Comparison of ENCODE assay signal across 1 cellular context in the genomic region with DNA sequence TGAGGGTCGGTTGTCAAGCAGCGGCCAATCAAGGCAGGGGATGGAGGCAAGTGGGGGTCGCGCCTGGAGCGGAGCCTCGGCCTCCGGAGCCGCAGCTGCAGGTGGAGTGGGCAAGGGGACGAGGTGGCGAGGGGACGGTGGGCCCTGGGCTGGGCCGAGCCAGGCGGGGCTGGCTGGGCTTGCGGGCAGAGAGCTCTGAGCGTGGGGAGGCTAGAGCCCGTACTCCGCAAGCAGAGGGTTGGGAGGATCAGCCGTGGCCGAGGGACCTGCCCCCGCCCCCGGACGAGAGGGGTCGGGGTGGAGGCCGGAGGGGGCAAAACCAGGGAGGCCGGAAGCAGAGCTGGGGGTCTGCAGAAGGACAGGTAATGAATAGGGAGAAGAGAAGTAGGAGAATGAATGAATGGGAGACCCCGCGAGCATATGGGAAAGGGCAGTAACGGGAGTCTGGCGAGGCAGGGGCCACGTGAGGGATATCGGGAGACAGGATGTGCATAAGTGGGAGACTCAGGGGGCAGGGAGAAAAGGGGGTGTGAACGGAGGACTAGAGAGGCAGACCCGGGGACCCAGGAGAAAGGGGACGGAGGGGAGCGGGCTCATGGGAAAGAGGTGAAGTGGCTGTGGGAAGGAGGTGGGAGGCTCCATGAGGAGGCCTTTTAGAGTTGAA.
A peak's percentile ranks its signal among the peaks of the same experiment; 100 is the strongest.
TF ChIP-seq lines count a peak whose summit lies in the region.

TSS of gene KATNB1 (plus strand) at position 16 of the 664 bp plus-strand sequence. CDS start 1,474 bp downstream, outside the sequence.

TF ChIP-seq in HepG2, 621 proteins besides CTCF, POLR2A, EP300 and RAD21 (continued from another document and continues in another):
- TF ChIP-seq, protein P1, sequence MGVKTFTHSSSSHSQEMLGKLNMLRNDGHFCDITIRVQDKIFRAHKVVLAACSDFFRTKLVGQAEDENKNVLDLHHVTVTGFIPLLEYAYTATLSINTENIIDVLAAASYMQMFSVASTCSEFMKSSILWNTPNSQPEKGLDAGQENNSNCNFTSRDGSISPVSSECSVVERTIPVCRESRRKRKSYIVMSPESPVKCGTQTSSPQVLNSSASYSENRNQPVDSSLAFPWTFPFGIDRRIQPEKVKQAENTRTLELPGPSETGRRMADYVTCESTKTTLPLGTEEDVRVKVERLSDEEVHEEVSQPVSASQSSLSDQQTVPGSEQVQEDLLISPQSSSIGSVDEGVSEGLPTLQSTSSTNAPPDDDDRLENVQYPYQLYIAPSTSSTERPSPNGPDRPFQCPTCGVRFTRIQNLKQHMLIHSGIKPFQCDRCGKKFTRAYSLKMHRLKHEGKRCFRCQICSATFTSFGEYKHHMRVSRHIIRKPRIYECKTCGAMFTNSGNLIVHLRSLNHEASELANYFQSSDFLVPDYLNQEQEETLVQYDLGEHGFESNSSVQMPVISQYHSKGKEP (CRISPR knock-in tag; IDR thresholded peaks at IDR 0.05), result 0 out of 2 replicates have a peak, but pooled peaks have one; percentile 23
- TF ChIP-seq, protein P2, sequence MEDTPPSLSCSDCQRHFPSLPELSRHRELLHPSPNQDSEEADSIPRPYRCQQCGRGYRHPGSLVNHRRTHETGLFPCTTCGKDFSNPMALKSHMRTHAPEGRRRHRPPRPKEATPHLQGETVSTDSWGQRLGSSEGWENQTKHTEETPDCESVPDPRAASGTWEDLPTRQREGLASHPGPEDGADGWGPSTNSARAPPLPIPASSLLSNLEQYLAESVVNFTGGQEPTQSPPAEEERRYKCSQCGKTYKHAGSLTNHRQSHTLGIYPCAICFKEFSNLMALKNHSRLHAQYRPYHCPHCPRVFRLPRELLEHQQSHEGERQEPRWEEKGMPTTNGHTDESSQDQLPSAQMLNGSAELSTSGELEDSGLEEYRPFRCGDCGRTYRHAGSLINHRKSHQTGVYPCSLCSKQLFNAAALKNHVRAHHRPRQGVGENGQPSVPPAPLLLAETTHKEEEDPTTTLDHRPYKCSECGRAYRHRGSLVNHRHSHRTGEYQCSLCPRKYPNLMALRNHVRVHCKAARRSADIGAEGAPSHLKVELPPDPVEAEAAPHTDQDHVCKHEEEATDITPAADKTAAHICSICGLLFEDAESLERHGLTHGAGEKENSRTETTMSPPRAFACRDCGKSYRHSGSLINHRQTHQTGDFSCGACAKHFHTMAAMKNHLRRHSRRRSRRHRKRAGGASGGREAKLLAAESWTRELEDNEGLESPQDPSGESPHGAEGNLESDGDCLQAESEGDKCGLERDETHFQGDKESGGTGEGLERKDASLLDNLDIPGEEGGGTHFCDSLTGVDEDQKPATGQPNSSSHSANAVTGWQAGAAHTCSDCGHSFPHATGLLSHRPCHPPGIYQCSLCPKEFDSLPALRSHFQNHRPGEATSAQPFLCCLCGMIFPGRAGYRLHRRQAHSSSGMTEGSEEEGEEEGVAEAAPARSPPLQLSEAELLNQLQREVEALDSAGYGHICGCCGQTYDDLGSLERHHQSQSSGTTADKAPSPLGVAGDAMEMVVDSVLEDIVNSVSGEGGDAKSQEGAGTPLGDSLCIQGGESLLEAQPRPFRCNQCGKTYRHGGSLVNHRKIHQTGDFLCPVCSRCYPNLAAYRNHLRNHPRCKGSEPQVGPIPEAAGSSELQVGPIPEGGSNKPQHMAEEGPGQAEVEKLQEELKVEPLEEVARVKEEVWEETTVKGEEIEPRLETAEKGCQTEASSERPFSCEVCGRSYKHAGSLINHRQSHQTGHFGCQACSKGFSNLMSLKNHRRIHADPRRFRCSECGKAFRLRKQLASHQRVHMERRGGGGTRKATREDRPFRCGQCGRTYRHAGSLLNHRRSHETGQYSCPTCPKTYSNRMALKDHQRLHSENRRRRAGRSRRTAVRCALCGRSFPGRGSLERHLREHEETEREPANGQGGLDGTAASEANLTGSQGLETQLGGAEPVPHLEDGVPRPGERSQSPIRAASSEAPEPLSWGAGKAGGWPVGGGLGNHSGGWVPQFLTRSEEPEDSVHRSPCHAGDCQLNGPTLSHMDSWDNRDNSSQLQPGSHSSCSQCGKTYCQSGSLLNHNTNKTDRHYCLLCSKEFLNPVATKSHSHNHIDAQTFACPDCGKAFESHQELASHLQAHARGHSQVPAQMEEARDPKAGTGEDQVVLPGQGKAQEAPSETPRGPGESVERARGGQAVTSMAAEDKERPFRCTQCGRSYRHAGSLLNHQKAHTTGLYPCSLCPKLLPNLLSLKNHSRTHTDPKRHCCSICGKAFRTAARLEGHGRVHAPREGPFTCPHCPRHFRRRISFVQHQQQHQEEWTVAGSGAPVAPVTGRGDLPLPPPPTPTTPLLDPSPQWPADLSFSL (CRISPR knock-in tag; IDR thresholded peaks at IDR 0.05), result no peak
- no peak for TF ChIP-seq ZNF878 (CRISPR knock-in tag; IDR thresholded peaks at IDR 0.05)
- peak; percentile 64 for TF ChIP-seq MAZ (IDR thresholded peaks at IDR 0.05; ENCODE audit: borderline replicate concordance, low read depth, low read length)
- peak; percentile 65; the same call in 1 of the 2 replicates for TF ChIP-seq MAZ (CRISPR knock-in tag; IDR thresholded peaks at IDR 0.05; ENCODE audit: low read depth)
- no peak for TF ChIP-seq ZFP36L1 (CRISPR knock-in tag; IDR thresholded peaks at IDR 0.05)
- 0 out of 2 replicates have a peak, but pooled peaks have one; percentile 10 for TF ChIP-seq MXD4 (CRISPR knock-in tag; IDR thresholded peaks at IDR 0.05)
- TF ChIP-seq ZNF18 (CRISPR knock-in tag; IDR thresholded peaks at IDR 0.05; ENCODE audit: insufficient replicate concordance), result no peak
- TF ChIP-seq SYNCRIP (IDR thresholded peaks at IDR 0.05; ENCODE audit: insufficient read depth, low read depth, low read length), result no peak
- no peak for TF ChIP-seq HOXA5 (CRISPR knock-in tag; IDR thresholded peaks at IDR 0.05)
- no peak for TF ChIP-seq CBFB (CRISPR knock-in tag; IDR thresholded peaks at IDR 0.05)
- no peak for TF ChIP-seq ZFP1 (CRISPR knock-in tag; IDR thresholded peaks at IDR 0.05)
- no peak for TF ChIP-seq NFE2L2 (IDR thresholded peaks at IDR 0.05; ENCODE audit: low read length)
- TF ChIP-seq HNRNPK (IDR thresholded peaks at IDR 0.05; ENCODE audit: low read depth, low read length, poor library complexity, severe bottlenecking), result peak; percentile 34
- no peak for TF ChIP-seq ZNF496 (CRISPR knock-in tag; IDR thresholded peaks at IDR 0.05; ENCODE audit: insufficient replicate concordance)
- TF ChIP-seq KAT7 (CRISPR knock-in tag; IDR thresholded peaks at IDR 0.05; ENCODE audit: borderline replicate concordance), result peak; percentile 33; the same call in 1 of the 2 replicates
- TF ChIP-seq HMGA1 (CRISPR knock-in tag; conservative IDR thresholded peaks at IDR 0.05), result no peak
- peak; percentile 84 for TF ChIP-seq MAX (IDR thresholded peaks at IDR 0.05)
- TF ChIP-seq, protein P3, sequence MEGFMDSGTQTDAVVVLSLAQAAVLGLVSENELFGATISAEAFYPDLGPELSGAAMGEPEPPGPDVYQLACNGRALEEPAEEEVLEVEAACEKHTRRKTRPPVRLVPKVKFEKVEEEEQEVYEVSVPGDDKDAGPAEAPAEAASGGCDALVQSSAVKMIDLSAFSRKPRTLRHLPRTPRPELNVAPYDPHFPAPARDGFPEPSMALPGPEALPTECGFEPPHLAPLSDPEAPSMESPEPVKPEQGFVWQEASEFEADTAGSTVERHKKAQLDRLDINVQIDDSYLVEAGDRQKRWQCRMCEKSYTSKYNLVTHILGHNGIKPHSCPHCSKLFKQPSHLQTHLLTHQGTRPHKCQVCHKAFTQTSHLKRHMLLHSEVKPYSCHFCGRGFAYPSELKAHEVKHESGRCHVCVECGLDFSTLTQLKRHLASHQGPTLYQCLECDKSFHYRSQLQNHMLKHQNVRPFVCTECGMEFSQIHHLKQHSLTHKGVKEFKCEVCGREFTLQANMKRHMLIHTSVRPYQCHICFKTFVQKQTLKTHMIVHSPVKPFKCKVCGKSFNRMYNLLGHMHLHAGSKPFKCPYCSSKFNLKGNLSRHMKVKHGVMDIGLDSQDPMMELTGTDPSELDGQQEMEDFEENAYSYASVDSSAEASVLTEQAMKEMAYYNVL (CRISPR knock-in tag; IDR thresholded peaks at IDR 0.05; ENCODE audit: borderline replicate concordance), result peak; percentile 66
- TF ChIP-seq KMT2A (CRISPR knock-in tag; IDR thresholded peaks at IDR 0.05), result no peak
- no peak for TF ChIP-seq ZNF788 (CRISPR knock-in tag; IDR thresholded peaks at IDR 0.05; ENCODE audit: borderline replicate concordance)
- TF ChIP-seq, protein P4, sequence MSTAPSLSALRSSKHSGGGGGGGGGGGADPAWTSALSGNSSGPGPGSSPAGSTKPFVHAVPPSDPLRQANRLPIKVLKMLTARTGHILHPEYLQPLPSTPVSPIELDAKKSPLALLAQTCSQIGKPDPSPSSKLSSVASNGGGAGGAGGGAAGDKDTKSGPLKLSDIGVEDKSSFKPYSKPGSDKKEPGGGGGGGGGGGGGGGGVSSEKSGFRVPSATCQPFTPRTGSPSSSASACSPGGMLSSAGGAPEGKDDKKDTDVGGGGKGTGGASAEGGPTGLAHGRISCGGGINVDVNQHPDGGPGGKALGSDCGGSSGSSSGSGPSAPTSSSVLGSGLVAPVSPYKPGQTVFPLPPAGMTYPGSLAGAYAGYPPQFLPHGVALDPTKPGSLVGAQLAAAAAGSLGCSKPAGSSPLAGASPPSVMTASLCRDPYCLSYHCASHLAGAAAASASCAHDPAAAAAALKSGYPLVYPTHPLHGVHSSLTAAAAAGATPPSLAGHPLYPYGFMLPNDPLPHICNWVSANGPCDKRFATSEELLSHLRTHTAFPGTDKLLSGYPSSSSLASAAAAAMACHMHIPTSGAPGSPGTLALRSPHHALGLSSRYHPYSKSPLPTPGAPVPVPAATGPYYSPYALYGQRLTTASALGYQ (CRISPR knock-in tag; IDR thresholded peaks at IDR 0.05), result no peak
- no peak; the same call in 1 of the 2 replicates for TF ChIP-seq ZFP90 (CRISPR knock-in tag; IDR thresholded peaks at IDR 0.05; ENCODE audit: borderline replicate concordance)
- no peak for TF ChIP-seq ZNF724P (CRISPR knock-in tag; IDR thresholded peaks at IDR 0.05; ENCODE audit: borderline replicate concordance)
- TF ChIP-seq HOXA7 (CRISPR knock-in tag; IDR thresholded peaks at IDR 0.05), result no peak
- TF ChIP-seq ZNF343 (CRISPR knock-in tag; IDR thresholded peaks at IDR 0.05), result no peak; the same call in 1 of the 2 replicates
- no peak for TF ChIP-seq SMAD1 (CRISPR knock-in tag; IDR thresholded peaks at IDR 0.05; ENCODE audit: borderline replicate concordance, low read depth)
- 0 out of 2 replicates have a peak, but pooled peaks have one; percentile 43 for TF ChIP-seq ZNF256 (CRISPR knock-in tag; conservative IDR thresholded peaks at IDR 0.05)
- TF ChIP-seq SOX13 (IDR thresholded peaks at IDR 0.05), result no peak
- TF ChIP-seq SOX13 (CRISPR knock-in tag; conservative IDR thresholded peaks at IDR 0.05 in 1 of 2, IDR thresholded peaks at IDR 0.05 in 1 of 2), result no peak
- no peak for TF ChIP-seq ETV5 (CRISPR knock-in tag; IDR thresholded peaks at IDR 0.05; ENCODE audit: borderline replicate concordance)
- no peak for TF ChIP-seq ZNF34 (CRISPR knock-in tag; IDR thresholded peaks at IDR 0.05; ENCODE audit: borderline replicate concordance)
- TF ChIP-seq, protein P5, sequence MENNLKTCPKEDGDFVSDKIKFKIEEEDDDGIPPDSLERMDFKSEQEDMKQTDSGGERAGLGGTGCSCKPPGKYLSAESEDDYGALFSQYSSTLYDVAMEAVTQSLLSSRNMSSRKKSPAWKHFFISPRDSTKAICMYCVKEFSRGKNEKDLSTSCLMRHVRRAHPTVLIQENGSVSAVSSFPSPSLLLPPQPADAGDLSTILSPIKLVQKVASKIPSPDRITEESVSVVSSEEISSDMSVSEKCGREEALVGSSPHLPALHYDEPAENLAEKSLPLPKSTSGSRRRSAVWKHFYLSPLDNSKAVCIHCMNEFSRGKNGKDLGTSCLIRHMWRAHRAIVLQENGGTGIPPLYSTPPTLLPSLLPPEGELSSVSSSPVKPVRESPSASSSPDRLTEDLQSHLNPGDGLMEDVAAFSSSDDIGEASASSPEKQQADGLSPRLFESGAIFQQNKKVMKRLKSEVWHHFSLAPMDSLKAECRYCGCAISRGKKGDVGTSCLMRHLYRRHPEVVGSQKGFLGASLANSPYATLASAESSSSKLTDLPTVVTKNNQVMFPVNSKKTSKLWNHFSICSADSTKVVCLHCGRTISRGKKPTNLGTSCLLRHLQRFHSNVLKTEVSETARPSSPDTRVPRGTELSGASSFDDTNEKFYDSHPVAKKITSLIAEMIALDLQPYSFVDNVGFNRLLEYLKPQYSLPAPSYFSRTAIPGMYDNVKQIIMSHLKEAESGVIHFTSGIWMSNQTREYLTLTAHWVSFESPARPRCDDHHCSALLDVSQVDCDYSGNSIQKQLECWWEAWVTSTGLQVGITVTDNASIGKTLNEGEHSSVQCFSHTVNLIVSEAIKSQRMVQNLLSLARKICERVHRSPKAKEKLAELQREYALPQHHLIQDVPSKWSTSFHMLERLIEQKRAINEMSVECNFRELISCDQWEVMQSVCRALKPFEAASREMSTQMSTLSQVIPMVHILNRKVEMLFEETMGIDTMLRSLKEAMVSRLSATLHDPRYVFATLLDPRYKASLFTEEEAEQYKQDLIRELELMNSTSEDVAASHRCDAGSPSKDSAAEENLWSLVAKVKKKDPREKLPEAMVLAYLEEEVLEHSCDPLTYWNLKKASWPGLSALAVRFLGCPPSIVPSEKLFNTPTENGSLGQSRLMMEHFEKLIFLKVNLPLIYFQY (CRISPR knock-in tag; IDR thresholded peaks at IDR 0.05; ENCODE audit: borderline replicate concordance), result no peak
- no peak for TF ChIP-seq NPAS2 (CRISPR knock-in tag; IDR thresholded peaks at IDR 0.05; ENCODE audit: borderline replicate concordance)
- no peak for TF ChIP-seq SMAD3 (CRISPR knock-in tag; IDR thresholded peaks at IDR 0.05)
- no peak for TF ChIP-seq TOPORS (CRISPR knock-in tag; IDR thresholded peaks at IDR 0.05)
- TF ChIP-seq ZNF780A (CRISPR knock-in tag; IDR thresholded peaks at IDR 0.05), result no peak
- no peak for TF ChIP-seq GPBP1L1 (CRISPR knock-in tag; IDR thresholded peaks at IDR 0.05)
- no peak for TF ChIP-seq ZNF720 (CRISPR knock-in tag; IDR thresholded peaks at IDR 0.05)
- no peak for TF ChIP-seq CENPX (CRISPR knock-in tag; IDR thresholded peaks at IDR 0.05)
- TF ChIP-seq ZNF747 (CRISPR knock-in tag; IDR thresholded peaks at IDR 0.05; ENCODE audit: borderline replicate concordance), result 0 out of 2 replicates have a peak, but pooled peaks have one; percentile 59
